ENCODE assay signal across 36 cellular contexts in genomic region chr14:76175942-76176341, GRCh38.
"Had no signal": no experiment of that assay in that cellular context is flagged by ENCODE, and none has a peak within 500 bp of the region (broad histone marks: within the 10 kb centered on the region; RNA-seq: fewer than 3 reads in every experiment).

No MANE protein-coding gene starts in this region.

- H3K27me3 ChIP-seq: adrenal gland, body of pancreas, brain microvascular endothelial cell, breast epithelium had no signal

- H3K9me3 ChIP-seq: adrenal gland, body of pancreas, breast epithelium had no signal

- H3K4me1 Mint-ChIP-seq: activated B cell treated with CpG ODN at 0.5 μM for 24 hours; activated CD4-positive, alpha-beta T cell treated with anti-CD3 and anti-CD28 coated beads, Interleukin-2, amount 10 ng/mL, durations not matched to agents 24 days and 14 days; activated naive CD8-positive, alpha-beta T cell treated with anti-CD3 and anti-CD28 coated beads for 36 hours had no signal

- H3K36me3 ChIP-seq: breast epithelium had no signal

- H3K9me3 Mint-ChIP-seq: activated B cell treated with CpG ODN at 0.5 μM for 24 hours; activated CD4-positive, alpha-beta memory T cell treated with anti-CD3 and anti-CD28 coated beads for 36 hours; activated CD4-positive, alpha-beta T cell treated with anti-CD3 and anti-CD28 coated beads, Interleukin-2, amount 10 ng/mL, durations not matched to agents 24 days and 14 days; activated CD8-positive, alpha-beta T cell treated with anti-CD3 and anti-CD28 coated beads for 36 hours; activated naive CD4-positive, alpha-beta T cell treated with anti-CD3 and anti-CD28 coated beads for 36 hours; activated naive CD4-positive, alpha-beta T cell treated with anti-CD3 and anti-CD28 coated beads, Interleukin-2, amount 50 U/mL, for 72 hours; activated naive CD8-positive, alpha-beta T cell treated with anti-CD3 and anti-CD28 coated beads for 36 hours; activated T-cell treated with anti-CD3 and anti-CD28 coated beads, Interleukin-2, amount 50 U/mL, for 4 hours; activated T-cell treated with anti-CD3 and anti-CD28 coated beads, Interleukin-2, amount 50 U/mL, for 72 hours; activated T-helper 1 cell treated with anti-CD3 and anti-CD28 coated beads, Interleukin-12 subunit alpha, Interleukin-12 subunit beta, Interleukin-2, Interleukin-4 antibody, amounts not matched to agents 30 ng/mL and 10 ng/mL and 1 ng/mL, durations not matched to agents 14 hours and 24 hours and 36 hours; activated T-helper 17 cell treated with anti-CD3 and anti-CD28 coated beads, Interleukin-2, amount 50 U/mL, for 72 hours; T-cell; T-helper 2 cell treated with Interferon-gamma antibody and Interleukin-4, amounts not matched to agents 5 μg/mL and 100 μg/mL, for 36 hours had no signal

- H3K4me3 ChIP-seq: adrenal gland, body of pancreas, breast epithelium had no signal

- H3K27me3 Mint-ChIP-seq: activated B cell treated with CpG ODN at 0.5 μM for 24 hours; activated CD4-positive, alpha-beta memory T cell treated with anti-CD3 and anti-CD28 coated beads for 36 hours; activated CD4-positive, alpha-beta T cell treated with anti-CD3 and anti-CD28 coated beads, Interleukin-2, amount 10 ng/mL, durations not matched to agents 24 days and 14 days; activated CD8-positive, alpha-beta T cell treated with anti-CD3 and anti-CD28 coated beads for 36 hours; activated naive CD8-positive, alpha-beta T cell treated with anti-CD3 and anti-CD28 coated beads for 36 hours; activated T-helper 17 cell treated with anti-CD3 and anti-CD28 coated beads, Interleukin-2, amount 50 U/mL, for 72 hours; T-cell had no signal

- H3K27ac ChIP-seq: adrenal gland, body of pancreas, brain microvascular endothelial cell, breast epithelium, VCaP had no signal

- ATAC-seq: activated CD8-positive, alpha-beta T cell treated with anti-CD3 and anti-CD28 coated beads for 36 hours; activated naive CD4-positive, alpha-beta T cell treated with anti-CD3 and anti-CD28 coated beads, Interleukin-2, amount 50 U/mL, for 72 hours; activated T-cell treated with anti-CD3 and anti-CD28 coated beads, Interleukin-2, amount 50 U/mL, for 4 hours; activated T-cell treated with anti-CD3 and anti-CD28 coated beads, Interleukin-2, amount 50 U/mL, for 72 hours; activated T-helper 17 cell treated with anti-CD3 and anti-CD28 coated beads, Interleukin-2, amount 50 U/mL, for 72 hours; body of pancreas; T-cell had no signal

- DNase-seq: activated B cell treated with CpG ODN at 0.5 μM for 24 hours; activated CD4-positive, alpha-beta memory T cell treated with anti-CD3 and anti-CD28 coated beads for 36 hours; activated CD4-positive, alpha-beta T cell treated with anti-CD3 and anti-CD28 coated beads for 4 hours; activated CD4-positive, alpha-beta T cell treated with anti-CD3 and anti-CD28 coated beads, Interleukin-2, amount 10 ng/mL, durations not matched to agents 24 days and 14 days; activated CD4-positive, alpha-beta T cell treated with anti-CD3 and anti-CD28 coated beads, Interleukin-2, amount 50 U/mL, for 1 hour; activated CD4-positive, alpha-beta T cell treated with anti-CD3 and anti-CD28 coated beads, Interleukin-2, amount 50 U/mL, for 4 hours; activated CD4-positive, CD25-positive, alpha-beta regulatory T cell treated with anti-CD3 and anti-CD28 coated beads, Interleukin-2, amount 50 U/mL, for 72 hours; activated CD8-positive, alpha-beta memory T cell treated with anti-CD3 and anti-CD28 coated beads, Interleukin-2, amount 50 U/mL, for 4 hours; activated CD8-positive, alpha-beta T cell treated with anti-CD3 and anti-CD28 coated beads for 36 hours; activated effector memory CD4-positive, alpha-beta T cell treated with anti-CD3 and anti-CD28 coated beads, Interleukin-2, amount 50 U/mL, for 16 hours; activated gamma-delta T cell treated with Interleukin-2 at 50 U/mL for 16 hours; activated naive CD4-positive, alpha-beta T cell; activated naive CD4-positive, alpha-beta T cell treated with anti-CD3 and anti-CD28 coated beads for 36 hours; activated naive CD4-positive, alpha-beta T cell treated with anti-CD3 and anti-CD28 coated beads, Interleukin-2, amount 50 U/mL, for 16 hours; activated naive CD8-positive, alpha-beta T cell treated with anti-CD3 and anti-CD28 coated beads for 36 hours; activated T-cell treated with anti-CD3 and anti-CD28 coated beads for 4 hours; activated T-cell treated with anti-CD3 and anti-CD28 coated beads, Interleukin-2, amount 50 U/mL, for 1 hour; activated T-cell treated with anti-CD3 and anti-CD28 coated beads, Interleukin-2, amount 50 U/mL, for 4 hours; activated T-cell treated with anti-CD3 and anti-CD28 coated beads, Interleukin-2, amount 50 U/mL, for 72 hours; adrenal gland; amniotic stem cell; aorta; body of pancreas; brain microvascular endothelial cell; central memory CD4-positive, alpha-beta T cell; T-cell; T-helper 2 cell; T-helper 9 cell had no signal

- H3K4me3 Mint-ChIP-seq: activated B cell treated with CpG ODN at 0.5 μM for 24 hours; activated CD4-positive, alpha-beta memory T cell treated with anti-CD3 and anti-CD28 coated beads for 36 hours; activated CD4-positive, alpha-beta T cell treated with anti-CD3 and anti-CD28 coated beads, Interleukin-2, amount 10 ng/mL, durations not matched to agents 24 days and 14 days; activated CD8-positive, alpha-beta T cell treated with anti-CD3 and anti-CD28 coated beads for 36 hours; activated naive CD4-positive, alpha-beta T cell treated with anti-CD3 and anti-CD28 coated beads for 36 hours; activated naive CD8-positive, alpha-beta T cell treated with anti-CD3 and anti-CD28 coated beads for 36 hours; activated T-cell treated with anti-CD3 and anti-CD28 coated beads, Interleukin-2, amount 50 U/mL, for 4 hours; activated T-cell treated with anti-CD3 and anti-CD28 coated beads, Interleukin-2, amount 50 U/mL, for 72 hours; activated T-helper 1 cell treated with anti-CD3 and anti-CD28 coated beads, Interleukin-12 subunit alpha, Interleukin-12 subunit beta, Interleukin-2, Interleukin-4 antibody, amounts not matched to agents 30 ng/mL and 10 ng/mL and 1 ng/mL, durations not matched to agents 14 hours and 24 hours and 36 hours; activated T-helper 17 cell treated with anti-CD3 and anti-CD28 coated beads, Interleukin-2, amount 50 U/mL, for 72 hours; T-cell; T-helper 2 cell treated with Interferon-gamma antibody and Interleukin-4, amounts not matched to agents 5 μg/mL and 100 μg/mL, for 36 hours had no signal

- H3K27ac Mint-ChIP-seq: activated B cell treated with CpG ODN at 0.5 μM for 24 hours; activated CD4-positive, alpha-beta memory T cell treated with anti-CD3 and anti-CD28 coated beads for 36 hours; activated CD4-positive, alpha-beta T cell treated with anti-CD3 and anti-CD28 coated beads, Interleukin-2, amount 10 ng/mL, durations not matched to agents 24 days and 14 days; activated CD8-positive, alpha-beta T cell treated with anti-CD3 and anti-CD28 coated beads for 36 hours; activated naive CD4-positive, alpha-beta T cell treated with anti-CD3 and anti-CD28 coated beads for 36 hours; activated naive CD4-positive, alpha-beta T cell treated with anti-CD3 and anti-CD28 coated beads, Interleukin-2, amount 50 U/mL, for 72 hours; activated naive CD8-positive, alpha-beta T cell treated with anti-CD3 and anti-CD28 coated beads for 36 hours; activated T-cell treated with anti-CD3 and anti-CD28 coated beads, Interleukin-2, amount 50 U/mL, for 72 hours; activated T-helper 1 cell treated with anti-CD3 and anti-CD28 coated beads, Interleukin-12 subunit alpha, Interleukin-12 subunit beta, Interleukin-2, Interleukin-4 antibody, amounts not matched to agents 30 ng/mL and 10 ng/mL and 1 ng/mL, durations not matched to agents 14 hours and 24 hours and 36 hours; activated T-helper 17 cell treated with anti-CD3 and anti-CD28 coated beads, Interleukin-2, amount 50 U/mL, for 72 hours; T-cell; T-helper 2 cell treated with Interferon-gamma antibody and Interleukin-4, amounts not matched to agents 5 μg/mL and 100 μg/mL, for 36 hours had no signal

- FAIRE-seq: astrocyte, TTC549 had no signal

- H3K4me1 ChIP-seq: adrenal gland, body of pancreas, breast epithelium had no signal
